In genomic region chr9:78023003-78023741, GRCh38 we compare ENCODE assay signal across 9 cellular contexts. TPM values are rescaled to one million over a fixed set of nuclear protein-coding genes. Genes with fewer than 3 reads are reported as not detected.
DNase-seq lines count a peak whose midpoint lies in the region; ATAC-seq and TF ChIP-seq lines count a peak whose summit lies in the region.
"Had no signal": no experiment of that assay in that cellular context is flagged by ENCODE, and none has a peak within 500 bp of the region (broad histone marks: within the 10 kb centered on the region; RNA-seq: fewer than 3 reads in every experiment).

No MANE protein-coding gene starts in this region.

- no peak for TF ChIP-seq EP300 in transverse colon (IDR thresholded peaks at IDR 0.05; ENCODE audit: low read depth)

- DNase-seq in activated T-cell treated with anti-CD3 and anti-CD28 coated beads, Interleukin-2, amount 50 U/mL, for 4 hours = no peak
- no peak for DNase-seq in activated T-cell treated with anti-CD3 and anti-CD28 coated beads, Interleukin-2, amount 50 U/mL, for 48 hours
- DNase-seq in astrocyte of the hippocampus (ENCODE audit: low read depth, low spot score) (peak; percentile 50), left kidney (ENCODE audit: low read depth, low spot score) (peak; percentile 82), transverse colon (no peak), hepatic stellate cell (ENCODE audit: low spot score) (no peak)

- TF ChIP-seq CTCF in transverse colon (IDR thresholded peaks at IDR 0.05) = no peak

- H3K36me3 Mint-ChIP-seq in activated T-cell treated with anti-CD3 and anti-CD28 coated beads, Interleukin-2, amount 50 U/mL, for 4 hours (ENCODE audit: insufficient read depth) = peaks cover 6% of the 10 kb centered on the region

- peaks cover 52% of the 10 kb centered on the region for H3K4me1 Mint-ChIP-seq in activated T-cell treated with anti-CD3 and anti-CD28 coated beads, Interleukin-2, amount 50 U/mL, for 4 hours (ENCODE audit: low read depth)

- H3K4me3 ChIP-seq in transverse colon = peak overlapping the region in 1 of 4 donors; percentile 10
- H3K4me3 ChIP-seq: cardiac muscle cell had no signal

- 38 to 45% methylated on average over 5 of the region's 5 CpGs for WGBS in transverse colon (ENCODE audit: low coverage in 1 of 2), 2 donors

- no peak overlapping the region for H3K4me3 Mint-ChIP-seq in activated T-cell treated with anti-CD3 and anti-CD28 coated beads, Interleukin-2, amount 50 U/mL, for 4 hours

- peak overlapping the region; percentile 61 to 78 (median 72) for H3K27ac ChIP-seq in transverse colon
- H3K27ac ChIP-seq: cardiac muscle cell had no signal

- ATAC-seq in activated T-cell treated with anti-CD3 and anti-CD28 coated beads, Interleukin-2, amount 50 U/mL, for 4 hours = peak; percentile 40 to 52
- ATAC-seq in GM18870 (IDR thresholded peaks at IDR 0.05; ENCODE audit: unreplicated experiment) (no peak), GM18502 (IDR thresholded peaks at IDR 0.05; ENCODE audit: poor library complexity, unreplicated experiment) (no peak)

- no peaks in the 10 kb centered on the region for H3K36me3 ChIP-seq in transverse colon
- H3K36me3 ChIP-seq: cardiac muscle cell had no signal

- in situ Hi-C loops in transverse colon (cut with MboI; ENCODE audit: low pct_ligation_motif_present in 1 of 4, low pct_unique_long_range_greater_than_20kb in 1 of 4, low sequenced_read_pairs in 3 of 4) = no loop called here

- TF ChIP-seq POLR2A in transverse colon (IDR thresholded peaks at IDR 0.05) = peak; percentile 45

- peaks cover 12 to 89% (median 64%) of the 10 kb centered on the region in 4 donors for H3K4me1 ChIP-seq in transverse colon

- no peaks in the 10 kb centered on the region for H3K27me3 Mint-ChIP-seq in activated T-cell treated with anti-CD3 and anti-CD28 coated beads, Interleukin-2, amount 50 U/mL, for 4 hours (ENCODE audit: low read depth)

- no peaks in the 10 kb centered on the region for H3K9me3 Mint-ChIP-seq in activated T-cell treated with anti-CD3 and anti-CD28 coated beads, Interleukin-2, amount 50 U/mL, for 4 hours

- intact Hi-C loops in transverse colon (cut with DNase I; ENCODE audit: low total_unique reads) = no loop called here

- no peaks in the 10 kb centered on the region for H3K9me3 ChIP-seq in transverse colon

- H3K27me3 ChIP-seq in transverse colon = no peaks in the 10 kb centered on the region
- H3K27me3 ChIP-seq: cardiac muscle cell had no signal

RNA-seq across cellular contexts. Expression of gene GNAQ, which starts 8.4 kb away (rescaled TPM):
- 10 to 100 TPM; 18.2 to 20.1 (median 18.9) TPM for total RNA-seq in activated T-cell treated with anti-CD3 and anti-CD28 coated beads, Interleukin-2, amount 50 U/mL, for 4 hours
- 10 to 100 TPM; 36.3 to 54.9 (median 47.1) TPM for total RNA-seq in transverse colon

Comparison
In these comparisons a context has a peak if more than half of its experiments do, and no peak if none do; other contexts are left out.
1. ATAC-seq: peak in activated T-cell treated with anti-CD3 and anti-CD28 coated beads, Interleukin-2, amount 50 U/mL, for 4 hours (2 of 2); none in GM18870 (single experiment) and GM18502 (single experiment).
2. DNase-seq: peak in astrocyte of the hippocampus (single experiment) and left kidney (single experiment); none in activated T-cell treated with anti-CD3 and anti-CD28 coated beads, Interleukin-2, amount 50 U/mL, for 4 hours (single experiment), activated T-cell treated with anti-CD3 and anti-CD28 coated beads, Interleukin-2, amount 50 U/mL, for 48 hours (0 of 2), transverse colon (single experiment) and hepatic stellate cell (single experiment).